Comparison of ENCODE assay signal across 14 cellular contexts in the genomic region with DNA sequence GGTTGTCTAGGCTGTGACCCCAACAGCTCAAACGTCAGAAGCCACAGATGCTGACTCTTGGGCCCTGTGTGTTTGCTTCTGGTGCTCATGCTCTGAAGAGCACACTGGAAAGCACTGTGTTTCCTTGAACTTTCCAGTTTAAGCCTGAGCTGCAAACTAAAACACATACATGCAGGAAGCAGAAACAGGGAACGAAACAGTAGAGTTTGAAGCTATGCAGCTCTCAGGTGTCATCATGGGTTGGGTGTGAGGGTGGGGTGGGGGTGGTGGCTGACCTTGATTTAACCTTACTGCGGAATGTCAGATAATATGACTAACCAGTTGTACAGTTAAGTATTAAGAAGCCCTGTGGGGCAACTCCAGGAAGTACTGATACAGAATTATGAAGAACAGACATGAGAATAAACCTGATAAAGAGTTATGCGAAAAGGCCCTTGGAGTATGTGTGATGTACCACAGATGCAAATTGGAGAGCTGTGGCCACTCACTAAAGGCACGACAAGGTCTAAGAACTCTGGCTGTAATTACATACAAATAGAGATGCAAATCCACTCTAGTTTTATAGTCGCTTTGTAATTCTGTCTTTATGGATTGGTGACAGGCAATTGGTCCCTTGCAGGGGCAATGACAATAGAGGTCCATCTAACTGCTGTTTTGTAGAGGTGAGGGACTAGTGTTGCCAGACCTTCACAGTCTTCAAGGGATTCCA.
DNase-seq lines count a peak whose midpoint lies in the region; ATAC-seq and TF ChIP-seq lines count a peak whose summit lies in the region.
"Had no signal": no experiment of that assay in that cellular context is flagged by ENCODE, and none has a peak within 500 bp of the region (broad histone marks: within the 10 kb centered on the region; RNA-seq: fewer than 3 reads in every experiment).

No MANE protein-coding gene starts in this region.

- H3K79me2 ChIP-seq in SK-N-SH (ENCODE audit: insufficient read depth): no peaks in the 10 kb centered on the region

- H3F3A ChIP-seq in SK-N-SH (replicated peaks; ENCODE audit: insufficient read depth): no peaks in the 10 kb centered on the region

- no peak for TF ChIP-seq EP300 in SK-N-SH (IDR thresholded peaks at IDR 0.05; ENCODE audit: borderline replicate concordance in 1 of 2, low read depth in 1 of 2, low read length in 1 of 2)

- POLR2A ChIA-PET in SK-N-SH (lab: Yijun Ruan, JAX): no interaction called here
- POLR2A ChIA-PET in HEK293T (lab: Yijun Ruan, JAX): no interaction called here

- H2AFZ ChIP-seq in SK-N-SH (ENCODE audit: low read depth): no peak overlapping the region

- no peaks in the 10 kb centered on the region for H3K9me2 ChIP-seq in SK-N-SH

- no peak overlapping the region for H3K9ac ChIP-seq in SK-N-SH

- 3% methylated on average over 6 of the region's 6 CpGs for WGBS in SK-N-SH (ENCODE audit: low lambda C conversion rate)

- H4K20me1 ChIP-seq in SK-N-SH (ENCODE audit: insufficient read depth): no peaks in the 10 kb centered on the region

- no peak overlapping the region for H3K27ac ChIP-seq in SK-N-SH (ENCODE audit: low read depth in 2 of 2, low read length in 1 of 2)
- H3K27ac ChIP-seq in upper lobe of right lung: no peak overlapping the region

- no peak for ATAC-seq in SK-N-SH treated with all-trans-retinoic acid at 6 μM for 48 hours
- ATAC-seq in upper lobe of right lung: peak; percentile 80
- ATAC-seq: mucosa of descending colon had no signal

- no peak for TF ChIP-seq RAD21 in SK-N-SH (IDR thresholded peaks at IDR 0.05; ENCODE audit: low read length)

- CTCF ChIA-PET in SK-N-SH (lab: Yijun Ruan, JAX): no interaction called here
- CTCF ChIA-PET in HEK293T (lab: Yijun Ruan, JAX): no interaction called here

- DNase-seq in SK-N-SH (no peak), RPMI8226 (peak; percentile 47), fibroblast of pulmonary artery (ENCODE audit: low read depth) (peak; percentile 53), upper lobe of right lung (no peak), HEK293T (ENCODE audit: extremely low spot score) (no peak), T-helper 2 cell (no peak)
- DNase-seq in activated naive CD4-positive, alpha-beta T cell (lab: John Stamatoyannopoulos, UW): no peak
- DNase-seq: activated CD4-positive, alpha-beta T cell treated with anti-CD3 and anti-CD28 coated beads for 4 hours; activated gamma-delta T cell; cortex of kidney; hippocampal formation; mucosa of descending colon; small intestine had no signal

- no peak for TF ChIP-seq CTCF in SK-N-SH (IDR thresholded peaks at IDR 0.05)
- no peak for TF ChIP-seq CTCF in fibroblast of pulmonary artery (IDR thresholded peaks at IDR 0.05; ENCODE audit: low read length, missing control alignments)
- no peak for TF ChIP-seq CTCF in upper lobe of right lung (IDR thresholded peaks at IDR 0.05)

- intact Hi-C loops in upper lobe of right lung (cut with DNase I): no loop called here

- H3K9me3 ChIP-seq in SK-N-SH (no peaks in the 10 kb centered on the region), upper lobe of right lung (no peaks in the 10 kb centered on the region)
- H3K9me3 ChIP-seq: mucosa of descending colon had no signal

- H3K36me3 ChIP-seq in SK-N-SH (replicated peaks in 1 of 2; ENCODE audit: control insufficient read depth in 1 of 2, insufficient read depth in 2 of 2, low read length in 1 of 2): no peaks in the 10 kb centered on the region
- H3K36me3 ChIP-seq in upper lobe of right lung: no peaks in the 10 kb centered on the region

- H3K4me2 ChIP-seq in SK-N-SH: peak overlapping the region; percentile 45; the same call in 1 of the 2 replicates

- H3K4me1 ChIP-seq in SK-N-SH (ENCODE audit: control insufficient read depth in 1 of 2, insufficient read depth in 2 of 2, low read depth in 1 of 2, low read length in 1 of 2) (no peaks in the 10 kb centered on the region), upper lobe of right lung (no peaks in the 10 kb centered on the region)

- H3K4me3 ChIP-seq in SK-N-SH (ENCODE audit: low read depth in 2 of 2, low read length in 1 of 2) (peak overlapping the region in 1 of 2 experiments; percentile 13; a peak in 2 of 4 replicates), fibroblast of pulmonary artery (replicated peaks; ENCODE audit: low read depth, low read length) (no peak overlapping the region), upper lobe of right lung (no peak overlapping the region)
- H3K4me3 ChIP-seq: mucosa of descending colon had no signal

- H3K27me3 ChIP-seq in SK-N-SH (ENCODE audit: insufficient read depth): peaks cover 11% of the 10 kb centered on the region; the same call in 1 of the 2 replicates
- no peaks in the 10 kb centered on the region for H3K27me3 ChIP-seq in upper lobe of right lung

TF ChIP-seq in SK-N-SH, 30 proteins besides CTCF, POLR2A, EP300 and RAD21:
- TF ChIP-seq RFX5 (IDR thresholded peaks at IDR 0.05; ENCODE audit: low read length): no peak
TF ChIP-seq in SK-N-SH: peak in this region for 0.

TF ChIP-seq in SK-N-SH treated with all-trans-retinoic acid at 6 μM for 48 hours, 23 proteins besides CTCF, POLR2A, EP300 and RAD21:
- no peak for TF ChIP-seq ZC3H10 (CRISPR knock-in tag; IDR thresholded peaks at IDR 0.05)
- TF ChIP-seq ISL1 (CRISPR knock-in tag; IDR thresholded peaks at IDR 0.05): no peak
- no peak for TF ChIP-seq GLIS3 (CRISPR knock-in tag; IDR thresholded peaks at IDR 0.05)
- TF ChIP-seq ESRRG (CRISPR knock-in tag; IDR thresholded peaks at IDR 0.05): no peak
- no peak for TF ChIP-seq ZFP30 (CRISPR knock-in tag; IDR thresholded peaks at IDR 0.05)
- no peak for TF ChIP-seq BACH2 (CRISPR knock-in tag; IDR thresholded peaks at IDR 0.05; ENCODE audit: borderline replicate concordance)
- TF ChIP-seq OSR1 (CRISPR knock-in tag; IDR thresholded peaks at IDR 0.05): no peak
- TF ChIP-seq TOX (CRISPR knock-in tag; IDR thresholded peaks at IDR 0.05; ENCODE audit: borderline replicate concordance): no peak

TF ChIP-seq in HEK293T, 16 proteins besides CTCF, POLR2A, EP300 and RAD21:
- no peak for TF ChIP-seq ZNF384 (IDR thresholded peaks at IDR 0.05)
- no peak for TF ChIP-seq ELF4 (IDR thresholded peaks at IDR 0.05)
- no peak for TF ChIP-seq FOXA1 (IDR thresholded peaks at IDR 0.05)
- TF ChIP-seq ARNT (IDR thresholded peaks at IDR 0.05): no peak

Comparison
In these comparisons a context has a peak if more than half of its experiments do, and no peak if none do; other contexts are left out.
1. DNase-seq: peak in RPMI8226 (single experiment) and fibroblast of pulmonary artery (single experiment); none in SK-N-SH (single experiment), upper lobe of right lung (single experiment), HEK293T (single experiment), activated naive CD4-positive, alpha-beta T cell (0 of 4) and T-helper 2 cell (0 of 5).